In the genomic region with DNA sequence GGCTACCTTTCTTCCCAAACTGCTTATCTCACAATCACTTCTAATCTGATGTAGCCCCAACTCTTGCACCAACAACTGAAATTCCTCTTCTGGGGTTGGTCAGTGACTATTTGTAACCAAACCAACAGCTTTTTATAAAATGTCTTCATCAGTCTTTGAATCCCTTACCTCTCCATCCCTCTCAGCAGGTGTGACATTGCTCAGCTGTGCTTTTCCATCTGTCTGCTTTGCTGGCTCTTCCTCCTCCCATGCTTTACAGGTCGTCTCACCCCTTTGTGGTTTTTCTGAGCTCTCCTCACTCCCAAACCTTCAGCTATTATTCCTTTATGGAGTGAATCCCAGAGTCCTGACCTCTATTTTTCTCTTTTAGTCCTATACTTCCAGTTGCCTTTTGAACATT, we compare ENCODE assay signal across 19 cellular contexts.
DNase-seq lines count a peak whose midpoint lies in the region; ATAC-seq and TF ChIP-seq lines count a peak whose summit lies in the region.
"Had no signal": no experiment of that assay in that cellular context is flagged by ENCODE, and none has a peak within 500 bp of the region (broad histone marks: within the 10 kb centered on the region; RNA-seq: fewer than 3 reads in every experiment).

No MANE protein-coding gene starts in this region.

- no peaks in the 10 kb centered on the region for H3K9me3 ChIP-seq in parathyroid adenoma (ENCODE audit: control insufficient read depth, low read length)
- H3K9me3 ChIP-seq: A549, Caco-2 had no signal

- H3K4me1 ChIP-seq in parathyroid adenoma: peaks cover 9% of the 10 kb centered on the region

- peaks cover 68% of the 10 kb centered on the region for H3K27me3 Mint-ChIP-seq in stimulated activated naive CD8-positive, alpha-beta T cell treated with anti-CD3 and anti-CD28 coated beads, Interleukin-15, amount 100 ng/mL, for 72 hours

- H3K79me2 ChIP-seq in parathyroid adenoma: peaks cover 59% of the 10 kb centered on the region

- H3K27me3 ChIP-seq in parathyroid adenoma (ENCODE audit: control insufficient read depth, insufficient read depth, low read length): no peaks in the 10 kb centered on the region

- H3K4me2 ChIP-seq in parathyroid adenoma (ENCODE audit: low read length): peak overlapping the region; percentile 15

- DNase-seq in NCI-H146 (lab: John Stamatoyannopoulos, UW): peak; percentile 23
- DNase-seq in NCI-H146 treated with DMSO at 0.1 percent for 48 hours (lab: John Stamatoyannopoulos, UW; ENCODE audit: unreplicated experiment): no peak
- peak; percentile 22 for DNase-seq in NCI-H2171 (lab: John Stamatoyannopoulos, UW)
- DNase-seq in cerebellar cortex (ENCODE audit: low spot score): peak; percentile 96
- DNase-seq in stimulated activated naive CD8-positive, alpha-beta T cell treated with anti-CD3 and anti-CD28 coated beads, Interleukin-15, amount 100 ng/mL, for 72 hours: no peak
- DNase-seq in NCI-H526 (lab: John Stamatoyannopoulos, UW): no peak
- DNase-seq: AML-193; Caco-2; CD4-positive, alpha-beta T cell; GF-D8; HFFc6 had no signal

- no peak overlapping the region for H3K9ac ChIP-seq in parathyroid adenoma

- no peak overlapping the region for H3K4me3 ChIP-seq in parathyroid adenoma (ENCODE audit: low read depth, low read length)
- H3K4me3 ChIP-seq: A549, GM12878 had no signal

- no peak overlapping the region for H2AFZ ChIP-seq in parathyroid adenoma

- H3K27ac ChIP-seq in parathyroid adenoma: no peak overlapping the region
- H3K27ac ChIP-seq: 22Rv1, C4-2B had no signal

- H3K4me3 Mint-ChIP-seq in stimulated activated naive CD8-positive, alpha-beta T cell treated with anti-CD3 and anti-CD28 coated beads, Interleukin-15, amount 100 ng/mL, for 72 hours: no peak overlapping the region
- H3K4me3 Mint-ChIP-seq: CD4-positive, alpha-beta T cell; HFFc6 had no signal

- no peaks in the 10 kb centered on the region for H3K9me3 Mint-ChIP-seq in stimulated activated naive CD8-positive, alpha-beta T cell treated with anti-CD3 and anti-CD28 coated beads, Interleukin-15, amount 100 ng/mL, for 72 hours
- H3K9me3 Mint-ChIP-seq: CD4-positive, alpha-beta T cell; HFFc6 had no signal

- H3K27ac Mint-ChIP-seq in stimulated activated naive CD8-positive, alpha-beta T cell treated with anti-CD3 and anti-CD28 coated beads, Interleukin-15, amount 100 ng/mL, for 72 hours: no peak overlapping the region
- H3K27ac Mint-ChIP-seq: CD4-positive, alpha-beta T cell; HFFc6 had no signal

- ATAC-seq in GM18858 (IDR thresholded peaks at IDR 0.05; ENCODE audit: unreplicated experiment): no peak
- no peak for ATAC-seq in stimulated activated naive CD8-positive, alpha-beta T cell treated with anti-CD3 and anti-CD28 coated beads, Interleukin-15, amount 100 ng/mL, for 72 hours
- ATAC-seq: A549, GM12878, HCT116, HepG2 had no signal

- TF ChIP-seq CTCF in parathyroid adenoma (IDR thresholded peaks at IDR 0.05): no peak

- peaks cover 4% of the 10 kb centered on the region for H3K4me1 Mint-ChIP-seq in stimulated activated naive CD8-positive, alpha-beta T cell treated with anti-CD3 and anti-CD28 coated beads, Interleukin-15, amount 100 ng/mL, for 72 hours

- no peaks in the 10 kb centered on the region for H3K36me3 ChIP-seq in parathyroid adenoma (ENCODE audit: control insufficient read depth, insufficient read depth, low read length)

Comparison
In these comparisons a context has a peak if more than half of its experiments do, and no peak if none do; other contexts are left out.
1. DNase-seq: peak in NCI-H146 (single experiment), NCI-H2171 (single experiment) and cerebellar cortex (single experiment); none in NCI-H146 treated with DMSO at 0.1 percent for 48 hours (single experiment), stimulated activated naive CD8-positive, alpha-beta T cell treated with anti-CD3 and anti-CD28 coated beads, Interleukin-15, amount 100 ng/mL, for 72 hours (0 of 2) and NCI-H526 (0 of 2).